ENCODE assay signal across 17 cellular contexts in the genomic region with DNA sequence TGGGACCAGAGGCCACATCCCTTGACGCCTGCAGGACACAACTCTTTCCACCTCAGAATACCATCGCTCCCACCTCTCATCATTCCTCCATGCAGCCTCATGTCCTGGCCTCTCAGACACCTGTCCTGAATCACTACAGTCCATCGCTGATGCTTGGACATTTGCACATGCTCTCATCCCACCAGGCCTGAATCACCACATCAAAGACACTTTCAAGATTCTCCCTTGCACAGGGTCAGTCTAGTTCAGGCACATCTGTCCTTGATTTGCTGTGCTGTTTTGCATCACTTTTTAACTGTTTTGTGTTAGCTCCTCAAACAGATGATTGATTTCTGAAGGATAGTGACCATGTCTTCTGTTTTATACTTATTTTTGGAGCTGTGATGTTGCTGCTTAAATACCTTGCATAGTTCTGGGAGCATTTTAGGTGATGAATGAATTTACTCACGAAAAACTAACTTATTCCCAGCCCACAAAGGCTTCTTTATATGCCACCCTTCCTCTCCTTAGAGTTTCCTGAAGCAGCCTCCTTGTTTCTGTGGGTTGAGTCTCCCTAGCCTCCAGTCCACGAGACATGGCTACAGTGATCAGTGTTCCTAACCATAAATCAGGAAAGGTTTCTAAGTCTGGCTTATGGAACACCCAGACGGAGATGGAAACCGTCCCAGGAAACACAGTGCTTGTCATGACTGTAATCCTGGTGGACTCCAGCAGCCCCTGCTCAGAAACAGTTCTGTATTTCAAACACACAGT. TPM values are rescaled to one million over a fixed set of nuclear protein-coding genes. Genes with fewer than 3 reads are reported as not detected.
DNase-seq lines count a peak whose midpoint lies in the region; FAIRE-seq and TF ChIP-seq lines count a peak whose summit lies in the region.
"Had no signal": no experiment of that assay in that cellular context is flagged by ENCODE, and none has a peak within 500 bp of the region (broad histone marks: within the 10 kb centered on the region; RNA-seq: fewer than 3 reads in every experiment).

No MANE protein-coding gene starts in this region.

- H3K9me3 ChIP-seq in Karpas-422 (ENCODE audit: low read length) (no peaks in the 10 kb centered on the region), tibial nerve (no peaks in the 10 kb centered on the region), PC-9 (ENCODE audit: insufficient read depth, low read depth) (no peaks in the 10 kb centered on the region)
- H3K9me3 ChIP-seq: colonic mucosa had no signal

- CTCF ChIA-PET in PC-9 (lab: Charles Lee), result interaction anchor here (0.6 to 0.7 kb wide), 2 partner anchors 19 to 250 kb away, joined by 5 to 8 read pairs; no protein-coding TSS in a partner anchor

- no peak overlapping the region for H3K9ac ChIP-seq in Karpas-422 (ENCODE audit: low read length)
- H3K9ac ChIP-seq: neural progenitor cell had no signal

- FAIRE-seq in bronchial epithelial cell (lab: Jason Lieb, UNC) (peak; percentile 86), urothelium cell line (lab: Jason Lieb, UNC) (no peak)
- FAIRE-seq: GM12892, TTC549 had no signal

- peak overlapping the region; percentile 47 for H3K4me3 Mint-ChIP-seq in mesothelial cell of epicardium
- H3K4me3 Mint-ChIP-seq: activated CD4-positive, alpha-beta memory T cell treated with anti-CD3 and anti-CD28 coated beads, Interleukin-2, amount 10 ng/mL, durations not matched to agents 7 days and 5 days; CD4-positive, CD25-positive, alpha-beta regulatory T cell; neural progenitor cell; stimulated activated memory B cell treated with anti-CD40 and anti-IgM and Interleukin-4, amounts not matched to agents 10 μg/mL and 1 μg/mL and 100 μg/mL, for 72 hours had no signal

- H4K20me1 ChIP-seq in Karpas-422 (ENCODE audit: insufficient read depth, low read depth, low read length) (no peaks in the 10 kb centered on the region), PC-9 (ENCODE audit: insufficient read depth) (no peaks in the 10 kb centered on the region)

- POLR2A ChIA-PET in PC-9 (lab: Charles Lee; ENCODE audit: unreplicated experiment), result no interaction called here

- no peak overlapping the region for H2AFZ ChIP-seq in Karpas-422 (ENCODE audit: low read length)
- no peak overlapping the region for H2AFZ ChIP-seq in PC-9
- H2AFZ ChIP-seq: neural progenitor cell had no signal

- H3K27ac ChIP-seq in Karpas-422 (ENCODE audit: low read length), result no peak overlapping the region
- H3K27ac ChIP-seq in tibial nerve, result peak overlapping the region in 3 of 4 donors; percentile 10 to 99 (median 99)
- H3K27ac ChIP-seq in PC-9, result no peak overlapping the region
- H3K27ac ChIP-seq: HL-60, neural progenitor cell had no signal

- H3K4me1 Mint-ChIP-seq in mesothelial cell of epicardium, result peaks cover 28% of the 10 kb centered on the region

- DNase-seq in Karpas-422, result peak; percentile 29
- no peak for DNase-seq in bronchial epithelial cell (ENCODE audit: low read depth)
- no peak for DNase-seq in mesothelial cell of epicardium (ENCODE audit: low spot score in 2 of 2, unreplicated experiment in 2 of 2)
- DNase-seq in tibial nerve (ENCODE audit: low spot score in 2 of 2), result no peak
- no peak for DNase-seq in NCI-H2029 (lab: John Stamatoyannopoulos, UW)
- no peak for DNase-seq in PC-9
- DNase-seq in urothelium cell line (ENCODE audit: low spot score), result no peak
- DNase-seq: activated CD4-positive, alpha-beta memory T cell treated with anti-CD3 and anti-CD28 coated beads, Interleukin-2, amount 10 ng/mL, durations not matched to agents 7 days and 5 days; colonic mucosa; Kasumi-1; NCI-H146 had no signal

- peaks cover 26% of the 10 kb centered on the region for H3K36me3 Mint-ChIP-seq in mesothelial cell of epicardium
- H3K36me3 Mint-ChIP-seq: CD4-positive, CD25-positive, alpha-beta regulatory T cell; neural progenitor cell; stimulated activated memory B cell treated with anti-CD40 and anti-IgM and Interleukin-4, amounts not matched to agents 10 μg/mL and 1 μg/mL and 100 μg/mL, for 72 hours had no signal

- TF ChIP-seq EP300 in tibial nerve (IDR thresholded peaks at IDR 0.05), result no peak

- H3K4me2 ChIP-seq in Karpas-422 (ENCODE audit: low read depth, low read length, poor library complexity, severe bottlenecking), result no peak overlapping the region
- H3K4me2 ChIP-seq in PC-9, result no peak overlapping the region
- H3K4me2 ChIP-seq: neural progenitor cell had no signal

- H3F3A ChIP-seq in PC-9 (ENCODE audit: insufficient read depth, low read depth), result peaks cover 6% of the 10 kb centered on the region; the same call in 1 of the 2 replicates

- intact Hi-C loops in PC-9 (cut with micrococcal nuclease; ENCODE audit: unreplicated experiment), result loop anchor here (10.0 kb wide), 1 partner anchor 585 kb away; a partner anchor contains a TSS

- peak overlapping the region; percentile 28 for H3K27ac Mint-ChIP-seq in mesothelial cell of epicardium
- H3K27ac Mint-ChIP-seq: activated CD4-positive, alpha-beta memory T cell treated with anti-CD3 and anti-CD28 coated beads, Interleukin-2, amount 10 ng/mL, durations not matched to agents 7 days and 5 days; CD4-positive, CD25-positive, alpha-beta regulatory T cell; neural progenitor cell had no signal

- 51 to 53% methylated on average over 7 of the region's 7 CpGs for WGBS in tibial nerve, 2 donors

- H3K79me2 ChIP-seq in Karpas-422 (ENCODE audit: low read length) (no peaks in the 10 kb centered on the region), PC-9 (ENCODE audit: low read depth) (0 out of 2 replicates have a peak, but pooled peaks cover 10% of the 10 kb centered on the region)

- H3K9me2 ChIP-seq in Karpas-422 (replicated peaks; ENCODE audit: insufficient read depth, low read length) (no peaks in the 10 kb centered on the region), PC-9 (ENCODE audit: insufficient read depth) (no peaks in the 10 kb centered on the region)

- peaks cover 12% of the 10 kb centered on the region for H3K4me1 ChIP-seq in Karpas-422 (ENCODE audit: low read length)
- peaks cover 0 to 66% (median 27%) of the 10 kb centered on the region in 4 donors for H3K4me1 ChIP-seq in tibial nerve
- H3K4me1 ChIP-seq in PC-9 (replicated peaks; ENCODE audit: insufficient read depth), result peaks cover 28% of the 10 kb centered on the region

- H3K27me3 Mint-ChIP-seq in mesothelial cell of epicardium (ENCODE audit: low read depth), result no peaks in the 10 kb centered on the region
- H3K27me3 Mint-ChIP-seq: stimulated activated memory B cell treated with anti-CD40 and anti-IgM and Interleukin-4, amounts not matched to agents 10 μg/mL and 1 μg/mL and 100 μg/mL, for 72 hours had no signal

- no peak for TF ChIP-seq CTCF in bronchial epithelial cell (IDR thresholded peaks at IDR 0.05; ENCODE audit: insufficient read depth, low read length, severe bottlenecking)
- no peak for TF ChIP-seq CTCF in mesothelial cell of epicardium (IDR thresholded peaks at IDR 0.05; ENCODE audit: unreplicated experiment)
- TF ChIP-seq CTCF in tibial nerve (IDR thresholded peaks at IDR 0.05), result no peak
- TF ChIP-seq CTCF in PC-9 (conservative IDR thresholded peaks at IDR 0.05), result no peak

- no peaks in the 10 kb centered on the region for H3K36me3 ChIP-seq in Karpas-422 (ENCODE audit: insufficient read depth, low read length)
- H3K36me3 ChIP-seq in bronchial epithelial cell (ENCODE audit: control insufficient read depth, insufficient read depth, low read length), result peaks cover 7% of the 10 kb centered on the region
- no peaks in the 10 kb centered on the region for H3K36me3 ChIP-seq in tibial nerve
- 0 out of 2 replicates have a peak, but pooled peaks cover 10% of the 10 kb centered on the region for H3K36me3 ChIP-seq in PC-9 (ENCODE audit: low read depth)
- H3K36me3 ChIP-seq: colonic mucosa, neural progenitor cell had no signal

- no TSS peak for BruUV-seq in PC-9 (replicated peaks; lab: Mats Ljungman, UMichigan)

- no peak for TF ChIP-seq POLR2A in tibial nerve (IDR thresholded peaks at IDR 0.05)

- no peak overlapping the region for H3K4me3 ChIP-seq in Karpas-422 (ENCODE audit: low read length)
- H3K4me3 ChIP-seq in bronchial epithelial cell (ENCODE audit: low read depth, low read length), result no peak overlapping the region
- H3K4me3 ChIP-seq in tibial nerve, result no peak overlapping the region
- no peak overlapping the region for H3K4me3 ChIP-seq in PC-9
- H3K4me3 ChIP-seq: colonic mucosa, neural progenitor cell had no signal

- H3K9me3 Mint-ChIP-seq in mesothelial cell of epicardium, result peaks cover 9% of the 10 kb centered on the region
- H3K9me3 Mint-ChIP-seq: activated CD4-positive, alpha-beta memory T cell treated with anti-CD3 and anti-CD28 coated beads, Interleukin-2, amount 10 ng/mL, durations not matched to agents 7 days and 5 days; CD4-positive, CD25-positive, alpha-beta regulatory T cell; neural progenitor cell; stimulated activated memory B cell treated with anti-CD40 and anti-IgM and Interleukin-4, amounts not matched to agents 10 μg/mL and 1 μg/mL and 100 μg/mL, for 72 hours had no signal

- H3K27me3 ChIP-seq in Karpas-422 (ENCODE audit: low read length) (no peaks in the 10 kb centered on the region), bronchial epithelial cell (ENCODE audit: control insufficient read depth, insufficient read depth, low read length) (no peaks in the 10 kb centered on the region), tibial nerve (no peaks in the 10 kb centered on the region), PC-9 (ENCODE audit: insufficient read depth, low read depth) (no peaks in the 10 kb centered on the region)
- H3K27me3 ChIP-seq: colonic mucosa had no signal

RNA-seq across cellular contexts. Expression of a gene that starts 2.7 kb away (rescaled TPM):
- 1.6 and 4.1 TPM in 2 replicates for total RNA-seq in Karpas-422 (2014; rRNA removed; shearing (Covaris generic); ENCODE audit: low replicate concordance)
- total RNA-seq in bronchial epithelial cell (40.2 and 44.2 TPM in 2 replicates), mesothelial cell of epicardium (52.0 to 55.6 TPM (median 53.7 TPM) in 3 replicates), tibial nerve (100 to 1,000 TPM in 2 of 4 donors, 10 to 100 TPM in 2; 70.4 to 111 (median 98.2) TPM), PC-9 (2021) (73.7 and 80.4 TPM in 2 replicates)
- total RNA-seq: CD4-positive, CD25-positive, alpha-beta regulatory T cell had no signal

RNA-seq across cellular contexts. Expression of a gene that starts 13.7 kb away (rescaled TPM):
- 12.4 and 39.9 TPM in 2 replicates for total RNA-seq in Karpas-422 (2014; rRNA removed; shearing (Covaris generic); ENCODE audit: low replicate concordance)
- 0.26 and 0.38 TPM in 2 replicates for total RNA-seq in bronchial epithelial cell
- 0.77 to 1.2 TPM (median 0.98 TPM) in 3 replicates for total RNA-seq in mesothelial cell of epicardium
- 1 to 10 TPM; 4.2 to 8.6 (median 5.2) TPM for total RNA-seq in tibial nerve
- 7.9 and 9.3 TPM in 2 replicates for total RNA-seq in PC-9 (2021)

Comparison
In these comparisons a context has a peak if more than half of its experiments do, and no peak if none do; other contexts are left out.
1. H3K27ac ChIP-seq: peak in tibial nerve (3 of 4); none in Karpas-422 (single experiment) and PC-9 (single experiment).